ENCODE assay signal across 2 cellular contexts in the genomic region with DNA sequence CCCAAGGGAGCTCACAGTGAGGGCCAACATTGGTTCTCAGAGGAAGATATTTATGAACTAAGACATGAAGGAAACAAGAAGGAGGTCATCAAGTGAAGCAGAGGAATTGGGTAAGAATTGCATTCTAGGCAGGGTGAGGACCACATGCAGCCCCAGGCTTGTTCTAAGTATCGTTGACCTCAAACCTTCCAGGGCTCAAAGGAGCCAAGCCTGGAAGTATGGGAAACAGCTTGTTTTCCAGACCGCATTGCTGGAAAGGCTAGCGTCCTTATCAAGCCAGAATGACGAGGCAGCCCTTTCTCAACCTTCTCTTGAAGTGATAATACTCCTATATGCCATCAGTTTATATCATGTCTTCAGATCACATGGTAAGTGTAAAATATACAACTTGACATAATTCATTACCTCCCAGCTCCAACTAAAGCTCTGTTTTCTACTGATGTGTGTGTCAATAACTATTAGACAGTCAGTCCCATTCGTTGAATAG.
TF ChIP-seq lines count a peak whose summit lies in the region.

No MANE protein-coding gene starts in this region.

TF ChIP-seq in WTC11, 78 proteins besides CTCF, POLR2A, EP300 and RAD21 (continued from another document):
- no peak for TF ChIP-seq E2F1 (CRISPR knock-in tag; IDR thresholded peaks at IDR 0.05)
- TF ChIP-seq, protein P1, sequence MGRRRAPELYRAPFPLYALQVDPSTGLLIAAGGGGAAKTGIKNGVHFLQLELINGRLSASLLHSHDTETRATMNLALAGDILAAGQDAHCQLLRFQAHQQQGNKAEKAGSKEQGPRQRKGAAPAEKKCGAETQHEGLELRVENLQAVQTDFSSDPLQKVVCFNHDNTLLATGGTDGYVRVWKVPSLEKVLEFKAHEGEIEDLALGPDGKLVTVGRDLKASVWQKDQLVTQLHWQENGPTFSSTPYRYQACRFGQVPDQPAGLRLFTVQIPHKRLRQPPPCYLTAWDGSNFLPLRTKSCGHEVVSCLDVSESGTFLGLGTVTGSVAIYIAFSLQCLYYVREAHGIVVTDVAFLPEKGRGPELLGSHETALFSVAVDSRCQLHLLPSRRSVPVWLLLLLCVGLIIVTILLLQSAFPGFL (CRISPR knock-in tag; IDR thresholded peaks at IDR 0.05; ENCODE audit: borderline replicate concordance), result no peak
- TF ChIP-seq OVOL2 (CRISPR knock-in tag; IDR thresholded peaks at IDR 0.05; ENCODE audit: borderline replicate concordance), result no peak

TF ChIP-seq in K562, 482 proteins besides CTCF, POLR2A, EP300 and RAD21 (continued from another document):
- TF ChIP-seq GATAD2B (IDR thresholded peaks at IDR 0.05; ENCODE audit: borderline replicate concordance) (no peak), ZNF699 (CRISPR knock-in tag; IDR thresholded peaks at IDR 0.05; ENCODE audit: insufficient replicate concordance) (no peak), MLX (CRISPR knock-in tag; conservative IDR thresholded peaks at IDR 0.05) (no peak), ZNF644 (tag; IDR thresholded peaks at IDR 0.05; ENCODE audit: low read depth) (0 out of 2 replicates have a peak, but pooled peaks have one; percentile 13), NR4A1 (CRISPR knock-in tag; IDR thresholded peaks at IDR 0.05) (no peak), NR4A1 (tag; IDR thresholded peaks at IDR 0.05) (0 out of 2 replicates have a peak, but pooled peaks have one; percentile 27), MAFG (tag; conservative IDR thresholded peaks at IDR 0.05) (peak; percentile 62), FOSL1 (tag; conservative IDR thresholded peaks at IDR 0.05) (0 out of 2 replicates have a peak, but pooled peaks have one; percentile 26), ZNF232 (CRISPR knock-in tag; IDR thresholded peaks at IDR 0.05) (no peak), ARID1B (IDR thresholded peaks at IDR 0.05) (0 out of 2 replicates have a peak, but pooled peaks have one; percentile 32), NFE2 (IDR thresholded peaks at IDR 0.05; ENCODE audit: low read depth) (peak; percentile 69; the same call in 1 of the 2 replicates), SMARCA4 (IDR thresholded peaks at IDR 0.05) (0 out of 2 replicates have a peak, but pooled peaks have one; percentile 45), DPF2 (IDR thresholded peaks at IDR 0.05) (peak; percentile 35; the same call in 1 of the 2 replicates)
- TF ChIP-seq, protein P2, sequence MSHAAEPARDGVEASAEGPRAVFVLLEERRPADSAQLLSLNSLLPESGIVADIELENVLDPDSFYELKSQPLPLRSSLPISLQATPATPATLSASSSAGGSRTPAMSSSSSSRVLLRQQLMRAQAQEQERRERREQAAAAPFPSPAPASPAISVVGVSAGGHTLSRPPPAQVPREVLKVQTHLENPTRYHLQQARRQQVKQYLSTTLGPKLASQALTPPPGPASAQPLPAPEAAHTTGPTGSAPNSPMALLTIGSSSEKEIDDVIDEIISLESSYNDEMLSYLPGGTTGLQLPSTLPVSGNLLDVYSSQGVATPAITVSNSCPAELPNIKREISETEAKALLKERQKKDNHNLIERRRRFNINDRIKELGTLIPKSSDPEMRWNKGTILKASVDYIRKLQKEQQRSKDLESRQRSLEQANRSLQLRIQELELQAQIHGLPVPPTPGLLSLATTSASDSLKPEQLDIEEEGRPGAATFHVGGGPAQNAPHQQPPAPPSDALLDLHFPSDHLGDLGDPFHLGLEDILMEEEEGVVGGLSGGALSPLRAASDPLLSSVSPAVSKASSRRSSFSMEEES (CRISPR knock-in tag; IDR thresholded peaks at IDR 0.05), result peak; percentile 5; the same call in 1 of the 2 replicates
- TF ChIP-seq, protein P3, sequence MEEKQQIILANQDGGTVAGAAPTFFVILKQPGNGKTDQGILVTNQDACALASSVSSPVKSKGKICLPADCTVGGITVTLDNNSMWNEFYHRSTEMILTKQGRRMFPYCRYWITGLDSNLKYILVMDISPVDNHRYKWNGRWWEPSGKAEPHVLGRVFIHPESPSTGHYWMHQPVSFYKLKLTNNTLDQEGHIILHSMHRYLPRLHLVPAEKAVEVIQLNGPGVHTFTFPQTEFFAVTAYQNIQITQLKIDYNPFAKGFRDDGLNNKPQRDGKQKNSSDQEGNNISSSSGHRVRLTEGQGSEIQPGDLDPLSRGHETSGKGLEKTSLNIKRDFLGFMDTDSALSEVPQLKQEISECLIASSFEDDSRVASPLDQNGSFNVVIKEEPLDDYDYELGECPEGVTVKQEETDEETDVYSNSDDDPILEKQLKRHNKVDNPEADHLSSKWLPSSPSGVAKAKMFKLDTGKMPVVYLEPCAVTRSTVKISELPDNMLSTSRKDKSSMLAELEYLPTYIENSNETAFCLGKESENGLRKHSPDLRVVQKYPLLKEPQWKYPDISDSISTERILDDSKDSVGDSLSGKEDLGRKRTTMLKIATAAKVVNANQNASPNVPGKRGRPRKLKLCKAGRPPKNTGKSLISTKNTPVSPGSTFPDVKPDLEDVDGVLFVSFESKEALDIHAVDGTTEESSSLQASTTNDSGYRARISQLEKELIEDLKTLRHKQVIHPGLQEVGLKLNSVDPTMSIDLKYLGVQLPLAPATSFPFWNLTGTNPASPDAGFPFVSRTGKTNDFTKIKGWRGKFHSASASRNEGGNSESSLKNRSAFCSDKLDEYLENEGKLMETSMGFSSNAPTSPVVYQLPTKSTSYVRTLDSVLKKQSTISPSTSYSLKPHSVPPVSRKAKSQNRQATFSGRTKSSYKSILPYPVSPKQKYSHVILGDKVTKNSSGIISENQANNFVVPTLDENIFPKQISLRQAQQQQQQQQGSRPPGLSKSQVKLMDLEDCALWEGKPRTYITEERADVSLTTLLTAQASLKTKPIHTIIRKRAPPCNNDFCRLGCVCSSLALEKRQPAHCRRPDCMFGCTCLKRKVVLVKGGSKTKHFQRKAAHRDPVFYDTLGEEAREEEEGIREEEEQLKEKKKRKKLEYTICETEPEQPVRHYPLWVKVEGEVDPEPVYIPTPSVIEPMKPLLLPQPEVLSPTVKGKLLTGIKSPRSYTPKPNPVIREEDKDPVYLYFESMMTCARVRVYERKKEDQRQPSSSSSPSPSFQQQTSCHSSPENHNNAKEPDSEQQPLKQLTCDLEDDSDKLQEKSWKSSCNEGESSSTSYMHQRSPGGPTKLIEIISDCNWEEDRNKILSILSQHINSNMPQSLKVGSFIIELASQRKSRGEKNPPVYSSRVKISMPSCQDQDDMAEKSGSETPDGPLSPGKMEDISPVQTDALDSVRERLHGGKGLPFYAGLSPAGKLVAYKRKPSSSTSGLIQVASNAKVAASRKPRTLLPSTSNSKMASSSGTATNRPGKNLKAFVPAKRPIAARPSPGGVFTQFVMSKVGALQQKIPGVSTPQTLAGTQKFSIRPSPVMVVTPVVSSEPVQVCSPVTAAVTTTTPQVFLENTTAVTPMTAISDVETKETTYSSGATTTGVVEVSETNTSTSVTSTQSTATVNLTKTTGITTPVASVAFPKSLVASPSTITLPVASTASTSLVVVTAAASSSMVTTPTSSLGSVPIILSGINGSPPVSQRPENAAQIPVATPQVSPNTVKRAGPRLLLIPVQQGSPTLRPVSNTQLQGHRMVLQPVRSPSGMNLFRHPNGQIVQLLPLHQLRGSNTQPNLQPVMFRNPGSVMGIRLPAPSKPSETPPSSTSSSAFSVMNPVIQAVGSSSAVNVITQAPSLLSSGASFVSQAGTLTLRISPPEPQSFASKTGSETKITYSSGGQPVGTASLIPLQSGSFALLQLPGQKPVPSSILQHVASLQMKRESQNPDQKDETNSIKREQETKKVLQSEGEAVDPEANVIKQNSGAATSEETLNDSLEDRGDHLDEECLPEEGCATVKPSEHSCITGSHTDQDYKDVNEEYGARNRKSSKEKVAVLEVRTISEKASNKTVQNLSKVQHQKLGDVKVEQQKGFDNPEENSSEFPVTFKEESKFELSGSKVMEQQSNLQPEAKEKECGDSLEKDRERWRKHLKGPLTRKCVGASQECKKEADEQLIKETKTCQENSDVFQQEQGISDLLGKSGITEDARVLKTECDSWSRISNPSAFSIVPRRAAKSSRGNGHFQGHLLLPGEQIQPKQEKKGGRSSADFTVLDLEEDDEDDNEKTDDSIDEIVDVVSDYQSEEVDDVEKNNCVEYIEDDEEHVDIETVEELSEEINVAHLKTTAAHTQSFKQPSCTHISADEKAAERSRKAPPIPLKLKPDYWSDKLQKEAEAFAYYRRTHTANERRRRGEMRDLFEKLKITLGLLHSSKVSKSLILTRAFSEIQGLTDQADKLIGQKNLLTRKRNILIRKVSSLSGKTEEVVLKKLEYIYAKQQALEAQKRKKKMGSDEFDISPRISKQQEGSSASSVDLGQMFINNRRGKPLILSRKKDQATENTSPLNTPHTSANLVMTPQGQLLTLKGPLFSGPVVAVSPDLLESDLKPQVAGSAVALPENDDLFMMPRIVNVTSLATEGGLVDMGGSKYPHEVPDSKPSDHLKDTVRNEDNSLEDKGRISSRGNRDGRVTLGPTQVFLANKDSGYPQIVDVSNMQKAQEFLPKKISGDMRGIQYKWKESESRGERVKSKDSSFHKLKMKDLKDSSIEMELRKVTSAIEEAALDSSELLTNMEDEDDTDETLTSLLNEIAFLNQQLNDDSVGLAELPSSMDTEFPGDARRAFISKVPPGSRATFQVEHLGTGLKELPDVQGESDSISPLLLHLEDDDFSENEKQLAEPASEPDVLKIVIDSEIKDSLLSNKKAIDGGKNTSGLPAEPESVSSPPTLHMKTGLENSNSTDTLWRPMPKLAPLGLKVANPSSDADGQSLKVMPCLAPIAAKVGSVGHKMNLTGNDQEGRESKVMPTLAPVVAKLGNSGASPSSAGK (IDR thresholded peaks at IDR 0.05), result peak; percentile 31; the same call in 1 of the 2 replicates
